1 cellular context compared by ENCODE assay signal in the genomic region with DNA sequence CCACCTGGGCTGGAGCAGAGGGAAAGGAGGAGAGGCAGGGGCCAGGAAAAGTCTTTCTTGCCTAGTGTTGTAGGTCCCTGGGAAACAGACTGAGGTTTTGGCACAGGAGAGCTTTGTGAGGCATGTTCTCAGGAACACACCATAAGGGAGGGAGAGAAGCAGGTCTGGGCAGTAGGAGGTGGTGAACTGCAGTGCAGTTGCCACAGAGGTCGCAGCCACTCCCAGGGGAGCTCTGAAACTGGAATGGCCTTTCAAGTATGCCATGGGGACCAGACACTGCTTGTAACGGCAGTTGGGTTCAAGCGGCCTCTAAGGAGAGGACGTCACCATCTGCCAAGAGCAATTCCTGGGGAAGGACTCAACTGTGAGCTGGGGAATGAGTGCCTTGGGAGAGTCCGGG.
TF ChIP-seq lines count a peak whose summit lies in the region.

No MANE protein-coding gene starts in this region.

TF ChIP-seq in GM23338, 12 proteins besides CTCF, POLR2A, EP300 and RAD21 (continued from another document):
- TF ChIP-seq, protein P1, sequence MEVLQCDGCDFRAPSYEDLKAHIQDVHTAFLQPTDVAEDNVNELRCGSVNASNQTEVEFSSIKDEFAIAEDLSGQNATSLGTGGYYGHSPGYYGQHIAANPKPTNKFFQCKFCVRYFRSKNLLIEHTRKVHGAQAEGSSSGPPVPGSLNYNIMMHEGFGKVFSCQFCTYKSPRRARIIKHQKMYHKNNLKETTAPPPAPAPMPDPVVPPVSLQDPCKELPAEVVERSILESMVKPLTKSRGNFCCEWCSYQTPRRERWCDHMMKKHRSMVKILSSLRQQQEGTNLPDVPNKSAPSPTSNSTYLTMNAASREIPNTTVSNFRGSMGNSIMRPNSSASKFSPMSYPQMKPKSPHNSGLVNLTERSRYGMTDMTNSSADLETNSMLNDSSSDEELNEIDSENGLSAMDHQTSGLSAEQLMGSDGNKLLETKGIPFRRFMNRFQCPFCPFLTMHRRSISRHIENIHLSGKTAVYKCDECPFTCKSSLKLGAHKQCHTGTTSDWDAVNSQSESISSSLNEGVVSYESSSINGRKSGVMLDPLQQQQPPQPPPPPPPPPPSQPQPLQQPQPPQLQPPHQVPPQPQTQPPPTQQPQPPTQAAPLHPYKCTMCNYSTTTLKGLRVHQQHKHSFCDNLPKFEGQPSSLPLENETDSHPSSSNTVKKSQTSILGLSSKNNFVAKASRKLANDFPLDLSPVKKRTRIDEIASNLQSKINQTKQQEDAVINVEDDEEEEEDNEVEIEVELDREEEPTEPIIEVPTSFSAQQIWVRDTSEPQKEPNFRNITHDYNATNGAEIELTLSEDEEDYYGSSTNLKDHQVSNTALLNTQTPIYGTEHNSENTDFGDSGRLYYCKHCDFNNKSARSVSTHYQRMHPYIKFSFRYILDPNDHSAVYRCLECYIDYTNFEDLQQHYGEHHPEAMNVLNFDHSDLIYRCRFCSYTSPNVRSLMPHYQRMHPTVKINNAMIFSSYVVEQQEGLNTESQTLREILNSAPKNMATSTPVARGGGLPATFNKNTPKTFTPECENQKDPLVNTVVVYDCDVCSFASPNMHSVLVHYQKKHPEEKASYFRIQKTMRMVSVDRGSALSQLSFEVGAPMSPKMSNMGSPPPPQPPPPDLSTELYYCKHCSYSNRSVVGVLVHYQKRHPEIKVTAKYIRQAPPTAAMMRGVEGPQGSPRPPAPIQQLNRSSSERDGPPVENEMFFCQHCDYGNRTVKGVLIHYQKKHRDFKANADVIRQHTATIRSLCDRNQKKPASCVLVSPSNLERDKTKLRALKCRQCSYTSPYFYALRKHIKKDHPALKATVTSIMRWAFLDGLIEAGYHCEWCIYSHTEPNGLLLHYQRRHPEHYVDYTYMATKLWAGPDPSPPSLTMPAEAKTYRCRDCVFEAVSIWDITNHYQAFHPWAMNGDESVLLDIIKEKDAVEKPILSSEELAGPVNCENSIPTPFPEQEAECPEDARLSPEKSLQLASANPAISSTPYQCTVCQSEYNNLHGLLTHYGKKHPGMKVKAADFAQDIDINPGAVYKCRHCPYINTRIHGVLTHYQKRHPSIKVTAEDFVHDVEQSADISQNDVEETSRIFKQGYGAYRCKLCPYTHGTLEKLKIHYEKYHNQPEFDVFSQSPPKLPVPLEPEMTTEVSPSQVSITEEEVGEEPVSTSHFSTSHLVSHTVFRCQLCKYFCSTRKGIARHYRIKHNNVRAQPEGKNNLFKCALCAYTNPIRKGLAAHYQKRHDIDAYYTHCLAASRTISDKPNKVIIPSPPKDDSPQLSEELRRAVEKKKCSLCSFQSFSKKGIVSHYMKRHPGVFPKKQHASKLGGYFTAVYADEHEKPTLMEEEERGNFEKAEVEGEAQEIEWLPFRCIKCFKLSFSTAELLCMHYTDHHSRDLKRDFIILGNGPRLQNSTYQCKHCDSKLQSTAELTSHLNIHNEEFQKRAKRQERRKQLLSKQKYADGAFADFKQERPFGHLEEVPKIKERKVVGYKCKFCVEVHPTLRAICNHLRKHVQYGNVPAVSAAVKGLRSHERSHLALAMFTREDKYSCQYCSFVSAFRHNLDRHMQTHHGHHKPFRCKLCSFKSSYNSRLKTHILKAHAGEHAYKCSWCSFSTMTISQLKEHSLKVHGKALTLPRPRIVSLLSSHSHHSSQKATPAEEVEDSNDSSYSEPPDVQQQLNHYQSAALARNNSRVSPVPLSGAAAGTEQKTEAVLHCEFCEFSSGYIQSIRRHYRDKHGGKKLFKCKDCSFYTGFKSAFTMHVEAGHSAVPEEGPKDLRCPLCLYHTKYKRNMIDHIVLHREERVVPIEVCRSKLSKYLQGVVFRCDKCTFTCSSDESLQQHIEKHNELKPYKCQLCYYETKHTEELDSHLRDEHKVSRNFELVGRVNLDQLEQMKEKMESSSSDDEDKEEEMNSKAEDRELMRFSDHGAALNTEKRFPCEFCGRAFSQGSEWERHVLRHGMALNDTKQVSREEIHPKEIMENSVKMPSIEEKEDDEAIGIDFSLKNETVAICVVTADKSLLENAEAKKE (CRISPR knock-in tag; IDR thresholded peaks at IDR 0.05), result no peak
- TF ChIP-seq CREB1 (CRISPR knock-in tag; IDR thresholded peaks at IDR 0.05; ENCODE audit: low read depth), result no peak
- no peak for TF ChIP-seq POLR2AphosphoS5 (IDR thresholded peaks at IDR 0.05; ENCODE audit: low read depth)
- no peak for TF ChIP-seq STAT1 (IDR thresholded peaks at IDR 0.05; ENCODE audit: unreplicated experiment)
- no peak for TF ChIP-seq JUNB (IDR thresholded peaks at IDR 0.05; ENCODE audit: unreplicated experiment)
- TF ChIP-seq, protein P2, sequence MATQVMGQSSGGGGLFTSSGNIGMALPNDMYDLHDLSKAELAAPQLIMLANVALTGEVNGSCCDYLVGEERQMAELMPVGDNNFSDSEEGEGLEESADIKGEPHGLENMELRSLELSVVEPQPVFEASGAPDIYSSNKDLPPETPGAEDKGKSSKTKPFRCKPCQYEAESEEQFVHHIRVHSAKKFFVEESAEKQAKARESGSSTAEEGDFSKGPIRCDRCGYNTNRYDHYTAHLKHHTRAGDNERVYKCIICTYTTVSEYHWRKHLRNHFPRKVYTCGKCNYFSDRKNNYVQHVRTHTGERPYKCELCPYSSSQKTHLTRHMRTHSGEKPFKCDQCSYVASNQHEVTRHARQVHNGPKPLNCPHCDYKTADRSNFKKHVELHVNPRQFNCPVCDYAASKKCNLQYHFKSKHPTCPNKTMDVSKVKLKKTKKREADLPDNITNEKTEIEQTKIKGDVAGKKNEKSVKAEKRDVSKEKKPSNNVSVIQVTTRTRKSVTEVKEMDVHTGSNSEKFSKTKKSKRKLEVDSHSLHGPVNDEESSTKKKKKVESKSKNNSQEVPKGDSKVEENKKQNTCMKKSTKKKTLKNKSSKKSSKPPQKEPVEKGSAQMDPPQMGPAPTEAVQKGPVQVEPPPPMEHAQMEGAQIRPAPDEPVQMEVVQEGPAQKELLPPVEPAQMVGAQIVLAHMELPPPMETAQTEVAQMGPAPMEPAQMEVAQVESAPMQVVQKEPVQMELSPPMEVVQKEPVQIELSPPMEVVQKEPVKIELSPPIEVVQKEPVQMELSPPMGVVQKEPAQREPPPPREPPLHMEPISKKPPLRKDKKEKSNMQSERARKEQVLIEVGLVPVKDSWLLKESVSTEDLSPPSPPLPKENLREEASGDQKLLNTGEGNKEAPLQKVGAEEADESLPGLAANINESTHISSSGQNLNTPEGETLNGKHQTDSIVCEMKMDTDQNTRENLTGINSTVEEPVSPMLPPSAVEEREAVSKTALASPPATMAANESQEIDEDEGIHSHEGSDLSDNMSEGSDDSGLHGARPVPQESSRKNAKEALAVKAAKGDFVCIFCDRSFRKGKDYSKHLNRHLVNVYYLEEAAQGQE (IDR thresholded peaks at IDR 0.05; ENCODE audit: unreplicated experiment), result no peak
- TF ChIP-seq ZNF114 (CRISPR knock-in tag; IDR thresholded peaks at IDR 0.05), result no peak
TF ChIP-seq in GM23338: peak in this region for 0.
